18 cellular contexts compared by ENCODE assay signal in genomic region chr12:118536306-118536900, GRCh38.
DNase-seq lines count a peak whose midpoint lies in the region; ATAC-seq and TF ChIP-seq lines count a peak whose summit lies in the region.
"Had no signal": no experiment of that assay in that cellular context is flagged by ENCODE, and none has a peak within 500 bp of the region (broad histone marks: within the 10 kb centered on the region; RNA-seq: fewer than 3 reads in every experiment).

No MANE protein-coding gene starts in this region.

- peaks cover 21% of the 10 kb centered on the region for H3K4me1 ChIP-seq in iPS-20b (ENCODE audit: insufficient read depth, low read length)
- H3K4me1 ChIP-seq in stomach smooth muscle (ENCODE audit: control insufficient read depth, insufficient read depth, low read length) = peaks cover 60% of the 10 kb centered on the region
- H3K4me1 ChIP-seq in Karpas-422 (ENCODE audit: low read length) = peaks cover 9% of the 10 kb centered on the region
- H3K4me1 ChIP-seq in MM.1S (ENCODE audit: low read length) = no peaks in the 10 kb centered on the region
- H3K4me1 ChIP-seq: Caco-2 had no signal

- H3K9me2 ChIP-seq in Karpas-422 (replicated peaks; ENCODE audit: insufficient read depth, low read length) = no peaks in the 10 kb centered on the region
- H3K9me2 ChIP-seq in MM.1S (replicated peaks; ENCODE audit: insufficient read depth, low read length) = no peaks in the 10 kb centered on the region

- H3K9ac ChIP-seq in iPS-20b (ENCODE audit: low read depth, low read length) (peak overlapping the region; percentile 54; the same call in 1 of the 2 replicates), stomach smooth muscle (ENCODE audit: low read length in 2 of 2) (no peak overlapping the region), Karpas-422 (ENCODE audit: low read length) (no peak overlapping the region), MM.1S (ENCODE audit: low read length) (no peak overlapping the region)

- ATAC-seq in HG03460 (IDR thresholded peaks at IDR 0.05; ENCODE audit: unreplicated experiment) = no peak
- ATAC-seq: HCT116 had no signal

- H3K79me2 ChIP-seq in Karpas-422 (ENCODE audit: low read length) (no peaks in the 10 kb centered on the region), MM.1S (ENCODE audit: low read length) (no peaks in the 10 kb centered on the region)

- H3F3A ChIP-seq in MM.1S (ENCODE audit: insufficient read depth, low read length) = no peaks in the 10 kb centered on the region

- H3K4me3 ChIP-seq in iPS-20b (ENCODE audit: low read length) (no peak overlapping the region), stomach smooth muscle (ENCODE audit: low read length in 2 of 2) (no peak overlapping the region), Karpas-422 (ENCODE audit: low read length) (no peak overlapping the region), MM.1S (ENCODE audit: low read length) (no peak overlapping the region)

- no peaks in the 10 kb centered on the region for H3K36me3 ChIP-seq in iPS-20b (ENCODE audit: insufficient read depth, low read depth, low read length)
- H3K36me3 ChIP-seq in stomach smooth muscle (ENCODE audit: control insufficient read depth in 2 of 2, insufficient read depth in 2 of 2, low read length in 2 of 2) = no peaks in the 10 kb centered on the region
- H3K36me3 ChIP-seq in Karpas-422 (ENCODE audit: insufficient read depth, low read length) = no peaks in the 10 kb centered on the region
- H3K36me3 ChIP-seq in MM.1S (replicated peaks; ENCODE audit: insufficient read depth, low read length) = no peaks in the 10 kb centered on the region

- H3K4me2 ChIP-seq in Karpas-422 (ENCODE audit: low read depth, low read length, poor library complexity, severe bottlenecking) = no peak overlapping the region
- no peak overlapping the region for H3K4me2 ChIP-seq in MM.1S (ENCODE audit: low read depth, low read length)

- H3K9me3 ChIP-seq in iPS-20b (ENCODE audit: insufficient read depth, low read depth, low read length) = no peaks in the 10 kb centered on the region
- no peaks in the 10 kb centered on the region for H3K9me3 ChIP-seq in stomach smooth muscle (ENCODE audit: control insufficient read depth in 2 of 2, low read length in 2 of 2)
- H3K9me3 ChIP-seq in Karpas-422 (ENCODE audit: low read length) = no peaks in the 10 kb centered on the region
- H3K9me3 ChIP-seq in MM.1S (replicated peaks; ENCODE audit: insufficient read depth, low read length) = no peaks in the 10 kb centered on the region
- H3K9me3 ChIP-seq: Caco-2 had no signal

- H4K20me1 ChIP-seq in Karpas-422 (ENCODE audit: insufficient read depth, low read depth, low read length) = no peaks in the 10 kb centered on the region
- H4K20me1 ChIP-seq in MM.1S (ENCODE audit: insufficient read depth, low read length) = no peaks in the 10 kb centered on the region

- TF ChIP-seq CTCF in MM.1S (IDR thresholded peaks at IDR 0.05; ENCODE audit: low read length) = no peak

- H3K27ac ChIP-seq in caudate nucleus (ENCODE audit: low read depth, low read length) (peak overlapping the region; percentile 32), iPS-20b (ENCODE audit: low read length) (peak overlapping the region; percentile 19), stomach smooth muscle (ENCODE audit: low read length) (peak overlapping the region; percentile 95), Karpas-422 (ENCODE audit: low read length) (no peak overlapping the region), MM.1S (ENCODE audit: low read length) (no peak overlapping the region)
- H3K27ac ChIP-seq: RWPE1 had no signal

- peak; percentile 26 for DNase-seq in M059J (ENCODE audit: low read depth)
- peak in 2 of 61 donors; percentile 0 to 7 for DNase-seq in caudate nucleus (lab: John Stamatoyannopoulos, UW)
- no peak for DNase-seq in Karpas-422
- no peak for DNase-seq in MM.1S
- DNase-seq: activated CD4-positive, alpha-beta memory T cell treated with anti-CD3 and anti-CD28 coated beads for 36 hours; activated naive CD4-positive, alpha-beta T cell treated with anti-CD3 and anti-CD28 coated beads, Interleukin-2, amount 50 U/mL, for 16 hours; activated T-cell treated with anti-CD3 and anti-CD28 coated beads, Interleukin-2, amount 50 U/mL, for 1 hour; Caco-2; foreskin melanocyte; KG1; NCI-H1092; small intestine; stimulated activated CD4-positive, alpha-beta T cell treated with anti-CD3 and anti-CD28 coated beads, Interleukin-4, amount 100 ng/mL, for 1 hour had no signal

- no peak overlapping the region for H2AFZ ChIP-seq in Karpas-422 (ENCODE audit: low read length)
- no peak overlapping the region for H2AFZ ChIP-seq in MM.1S (ENCODE audit: low read length)

- H3K27me3 ChIP-seq in iPS-20b (ENCODE audit: insufficient read depth, low read length) (no peaks in the 10 kb centered on the region), stomach smooth muscle (ENCODE audit: control insufficient read depth in 1 of 2, insufficient read depth in 2 of 2, low read length in 2 of 2) (no peaks in the 10 kb centered on the region), Karpas-422 (ENCODE audit: low read length) (no peaks in the 10 kb centered on the region), MM.1S (replicated peaks; ENCODE audit: insufficient read depth, low read length) (no peaks in the 10 kb centered on the region)

Comparison
In these comparisons a context has a peak if more than half of its experiments do, and no peak if none do; other contexts are left out.
1. H3K27ac ChIP-seq: peak in caudate nucleus (single experiment), iPS-20b (single experiment) and stomach smooth muscle (single experiment); none in Karpas-422 (single experiment) and MM.1S (single experiment).